Comparison of ENCODE assay signal across 8 cellular contexts in genomic region chr11:469684-470667, GRCh38. TPM values are rescaled to one million over a fixed set of nuclear protein-coding genes. Genes with fewer than 3 reads are reported as not detected.
DNase-seq lines count a peak whose midpoint lies in the region; ATAC-seq lines count a peak whose summit lies in the region.

No MANE protein-coding gene starts in this region.

- peaks cover 9% of the 10 kb centered on the region in 2 donors for H3K4me1 ChIP-seq in mucosa of rectum (ENCODE audit: control insufficient read depth in 2 of 2, insufficient read depth in 2 of 2, low read length in 2 of 2)

- peak; percentile 73 for DNase-seq in A172 (ENCODE audit: low spot score)
- peak; percentile 67 for DNase-seq in NCI-H2227 (lab: John Stamatoyannopoulos, UW; ENCODE audit: unreplicated experiment)
- DNase-seq in epithelial cell of prostate (ENCODE audit: low read depth, low spot score): no peak
- no peak for DNase-seq in ACHN
- no peak for DNase-seq in activated naive CD4-positive, alpha-beta T cell treated with anti-CD3 and anti-CD28 coated beads, Interleukin-2, amount 50 U/mL, for 16 hours

- H3K4me3 ChIP-seq in mucosa of rectum (ENCODE audit: low read length in 2 of 2): peak overlapping the region; percentile 30 to 56

- no peaks in the 10 kb centered on the region for H3K9me3 ChIP-seq in mucosa of rectum (ENCODE audit: control insufficient read depth in 2 of 2, low read length in 2 of 2)

- in situ Hi-C loops in ACHN (cut with HindIII; ENCODE audit: low pct_ligation_motif_present, low pct_unique_long_range_greater_than_20kb, low sequenced_read_pairs): no loop called here

- peak overlapping the region; percentile 20 to 38 for H3K9ac ChIP-seq in mucosa of rectum (ENCODE audit: low read depth in 1 of 2, low read length in 2 of 2)

- H3K27ac ChIP-seq in epithelial cell of prostate: peak overlapping the region; percentile 29
- H3K27ac ChIP-seq in mucosa of rectum (ENCODE audit: low read depth in 2 of 2, low read length in 2 of 2): peak overlapping the region; percentile 61 to 77

- H3K27me3 ChIP-seq in mucosa of rectum (ENCODE audit: control insufficient read depth in 2 of 2, insufficient read depth in 2 of 2, low read length in 2 of 2): no peaks in the 10 kb centered on the region

- H3K36me3 ChIP-seq in mucosa of rectum (ENCODE audit: control insufficient read depth in 2 of 2, insufficient read depth in 2 of 2, low read length in 2 of 2): peaks cover 1 to 2% of the 10 kb centered on the region in 2 donors

- no peak for ATAC-seq in GM19035 (IDR thresholded peaks at IDR 0.05; ENCODE audit: unreplicated experiment)
- ATAC-seq in activated CD4-positive, CD25-positive, alpha-beta regulatory T cell treated with anti-CD3 and anti-CD28 coated beads, Interleukin-2, amount 50 U/mL, for 24 hours: no peak

RNA-seq across cellular contexts. Expression of gene PTDSS2, which starts 19.9 kb away (rescaled TPM):
- total RNA-seq in A172 (2014; rRNA removed; shearing (Covaris generic)): 29.7 and 30.4 TPM in 2 replicates

RNA-seq across cellular contexts. Expression of gene ANO9, which starts 28.2 kb away (rescaled TPM):
- total RNA-seq in A172 (2014; rRNA removed; shearing (Covaris generic)): 0.19 TPM in 1 of 2 replicates, not detected in the other

RNA-seq across cellular contexts. Expression of gene RNH1, which starts 37.1 kb away (rescaled TPM):
- total RNA-seq in A172 (2014; rRNA removed; shearing (Covaris generic)): 299 and 316 TPM in 2 replicates

RNA-seq across cellular contexts. Expression of gene SIGIRR, which starts 55.2 kb away (rescaled TPM):
- total RNA-seq in A172 (2014; rRNA removed; shearing (Covaris generic)): 3.8 and 3.9 TPM in 2 replicates

Comparison
In these comparisons a context has a peak if more than half of its experiments do, and no peak if none do; other contexts are left out.
1. DNase-seq: peak in A172 (single experiment) and NCI-H2227 (single experiment); none in epithelial cell of prostate (single experiment), ACHN (single experiment) and activated naive CD4-positive, alpha-beta T cell treated with anti-CD3 and anti-CD28 coated beads, Interleukin-2, amount 50 U/mL, for 16 hours (single experiment).